In genomic region chr6:135983093-135983492, GRCh38 we compare ENCODE assay signal across 2 cellular contexts.
TF ChIP-seq lines count a peak whose summit lies in the region.

No MANE protein-coding gene starts in this region.

TF ChIP-seq in IMR-90, 13 proteins besides CTCF, POLR2A, EP300 and RAD21:
- TF ChIP-seq USF2 (IDR thresholded peaks at IDR 0.05; ENCODE audit: low read depth, low read length) (no peak), MAZ (IDR thresholded peaks at IDR 0.05; ENCODE audit: borderline replicate concordance, low read depth, low read length) (no peak), ELK1 (IDR thresholded peaks at IDR 0.05; ENCODE audit: borderline replicate concordance, low read depth, low read length) (no peak), FOS (IDR thresholded peaks at IDR 0.05; ENCODE audit: low read depth, low read length) (no peak), MXI1 (IDR thresholded peaks at IDR 0.05; ENCODE audit: borderline replicate concordance, low read depth, low read length) (no peak), RFX5 (IDR thresholded peaks at IDR 0.05; ENCODE audit: low read depth, low read length) (no peak), BHLHE40 (IDR thresholded peaks at IDR 0.05; ENCODE audit: low read depth, low read length) (no peak), SMC3 (IDR thresholded peaks at IDR 0.05; ENCODE audit: low read depth, low read length) (no peak), CEBPB (IDR thresholded peaks at IDR 0.05; ENCODE audit: low read depth, low read length) (no peak), CHD1 (IDR thresholded peaks at IDR 0.05; ENCODE audit: low read depth, low read length) (no peak), RCOR1 (IDR thresholded peaks at IDR 0.05; ENCODE audit: insufficient replicate concordance, low read length) (no peak), MAFK (IDR thresholded peaks at IDR 0.05; ENCODE audit: low read depth, low read length) (no peak), NFE2L2 (IDR thresholded peaks at IDR 0.05; ENCODE audit: low read depth, low read length) (no peak)

TF ChIP-seq in HepG2, 621 proteins besides CTCF, POLR2A, EP300 and RAD21 (continued from another document):
- TF ChIP-seq THYN1 (CRISPR knock-in tag; IDR thresholded peaks at IDR 0.05; ENCODE audit: borderline replicate concordance, low read depth), result no peak
- TF ChIP-seq RARG (CRISPR knock-in tag; IDR thresholded peaks at IDR 0.05; ENCODE audit: low read depth), result no peak
- no peak for TF ChIP-seq GPN1 (CRISPR knock-in tag; IDR thresholded peaks at IDR 0.05; ENCODE audit: borderline replicate concordance)
- peak in 1 of 2 experiments; percentile 38; a peak in 1 of 4 replicates for TF ChIP-seq REST (IDR thresholded peaks at IDR 0.05; ENCODE audit: borderline replicate concordance in 1 of 2, low read depth in 1 of 2, low read length in 2 of 2)
- no peak for TF ChIP-seq ZSCAN29 (CRISPR knock-in tag; conservative IDR thresholded peaks at IDR 0.05)
- TF ChIP-seq ATF5 (CRISPR knock-in tag; IDR thresholded peaks at IDR 0.05; ENCODE audit: low read depth), result no peak
